In genomic region chrX:49053223-49054072, GRCh38 we compare ENCODE assay signal across 1 cellular context.
TF ChIP-seq lines count a peak whose summit lies in the region.

No MANE protein-coding gene starts in this region.

TF ChIP-seq in HepG2, 621 proteins besides CTCF, POLR2A, EP300 and RAD21 (continues in another document):
- TF ChIP-seq HDAC1 (CRISPR knock-in tag; IDR thresholded peaks at IDR 0.05) (peak; percentile 29; the same call in 1 of the 2 replicates), AGO2 (optimal IDR thresholded peaks at IDR 0.05; ENCODE audit: low read depth, low read length) (peak; percentile 44), LCORL (IDR thresholded peaks at IDR 0.05) (no peak), LCORL (CRISPR knock-in tag; IDR thresholded peaks at IDR 0.05) (0 out of 2 replicates have a peak, but pooled peaks have one; percentile 13), ZNF574 (CRISPR knock-in tag; IDR thresholded peaks at IDR 0.05) (peak; percentile 39), ZFP91 (CRISPR knock-in tag; IDR thresholded peaks at IDR 0.05; ENCODE audit: borderline replicate concordance) (peak; percentile 40; the same call in 1 of the 2 replicates), ZMYM4 (CRISPR knock-in tag; IDR thresholded peaks at IDR 0.05) (peak; percentile 27; the same call in 1 of the 2 replicates), KDM5B (CRISPR knock-in tag; IDR thresholded peaks at IDR 0.05; ENCODE audit: borderline replicate concordance) (no peak; the same call in 1 of the 2 replicates), ZNF724P (CRISPR knock-in tag; IDR thresholded peaks at IDR 0.05; ENCODE audit: borderline replicate concordance) (0 out of 2 replicates have a peak, but pooled peaks have one; percentile 65), ZHX2 (IDR thresholded peaks at IDR 0.05; ENCODE audit: low read depth) (no peak), ZHX2 (CRISPR knock-in tag; IDR thresholded peaks at IDR 0.05; ENCODE audit: borderline replicate concordance) (no peak), MEIS1 (CRISPR knock-in tag; IDR thresholded peaks at IDR 0.05; ENCODE audit: borderline replicate concordance) (no peak), ZNF331 (CRISPR knock-in tag; IDR thresholded peaks at IDR 0.05) (0 out of 2 replicates have a peak, but pooled peaks have one; percentile 7), ZNF687 (CRISPR knock-in tag; IDR thresholded peaks at IDR 0.05) (peak; percentile 89), ZC3H13 (CRISPR knock-in tag; IDR thresholded peaks at IDR 0.05) (0 out of 2 replicates have a peak, but pooled peaks have one; percentile 38), THAP11 (CRISPR knock-in tag; IDR thresholded peaks at IDR 0.05) (peak; percentile 38; the same call in 1 of the 2 replicates), ZNF446 (CRISPR knock-in tag; IDR thresholded peaks at IDR 0.05) (0 out of 2 replicates have a peak, but pooled peaks have one; percentile 35), ETV5 (CRISPR knock-in tag; IDR thresholded peaks at IDR 0.05; ENCODE audit: borderline replicate concordance) (peak; percentile 19; the same call in 1 of the 2 replicates), NR2C2 (CRISPR knock-in tag; IDR thresholded peaks at IDR 0.05; ENCODE audit: borderline replicate concordance) (peak; percentile 96), GLMP (CRISPR knock-in tag; IDR thresholded peaks at IDR 0.05; ENCODE audit: borderline replicate concordance) (no peak), ONECUT2 (CRISPR knock-in tag; IDR thresholded peaks at IDR 0.05) (0 out of 2 replicates have a peak, but pooled peaks have one; percentile 19), GABPA (IDR thresholded peaks at IDR 0.05; ENCODE audit: low read depth, low read length) (no peak), GABPA (CRISPR knock-in tag; IDR thresholded peaks at IDR 0.05; ENCODE audit: low read depth) (0 out of 2 replicates have a peak, but pooled peaks have one; percentile 24), ZNF441 (CRISPR knock-in tag; IDR thresholded peaks at IDR 0.05; ENCODE audit: borderline replicate concordance) (peak; percentile 40; the same call in 1 of the 2 replicates), MIXL1 (CRISPR knock-in tag; IDR thresholded peaks at IDR 0.05) (no peak), ZBTB7A (CRISPR knock-in tag; IDR thresholded peaks at IDR 0.05) (peak; percentile 71), ZNF274 (CRISPR knock-in tag; IDR thresholded peaks at IDR 0.05) (0 out of 2 replicates have a peak, but pooled peaks have one; percentile 23), ZNF10 (CRISPR knock-in tag; IDR thresholded peaks at IDR 0.05; ENCODE audit: borderline replicate concordance, low read depth) (no peak), ZSCAN25 (CRISPR knock-in tag; IDR thresholded peaks at IDR 0.05) (peak; percentile 33; the same call in 1 of the 2 replicates), BORCS8-MEF2B (CRISPR knock-in tag; IDR thresholded peaks at IDR 0.05) (0 out of 2 replicates have a peak, but pooled peaks have one; percentile 32), ZFX (CRISPR knock-in tag; IDR thresholded peaks at IDR 0.05; ENCODE audit: low read depth) (peak; percentile 42; the same call in 1 of the 2 replicates), ZNF260 (CRISPR knock-in tag; IDR thresholded peaks at IDR 0.05; ENCODE audit: borderline replicate concordance, low read depth) (no peak), NR2F1 (CRISPR knock-in tag; IDR thresholded peaks at IDR 0.05) (peak; percentile 70 to 86; a peak in 3 of 4 replicates), RNF2 (conservative IDR thresholded peaks at IDR 0.05; ENCODE audit: low read depth) (0 out of 2 replicates have a peak, but pooled peaks have one; percentile 62), CCDC6 (CRISPR knock-in tag; IDR thresholded peaks at IDR 0.05) (0 out of 2 replicates have a peak, but pooled peaks have one; percentile 24), ZNF709 (CRISPR knock-in tag; IDR thresholded peaks at IDR 0.05) (no peak), ZNF382 (CRISPR knock-in tag; IDR thresholded peaks at IDR 0.05; ENCODE audit: borderline replicate concordance) (no peak), PLRG1 (conservative IDR thresholded peaks at IDR 0.05) (no peak), POLR2G (IDR thresholded peaks at IDR 0.05; ENCODE audit: low read depth, low read length) (peak; percentile 46; the same call in 1 of the 2 replicates), ZNF850 (CRISPR knock-in tag; conservative IDR thresholded peaks at IDR 0.05) (no peak)
- TF ChIP-seq, protein P1, sequence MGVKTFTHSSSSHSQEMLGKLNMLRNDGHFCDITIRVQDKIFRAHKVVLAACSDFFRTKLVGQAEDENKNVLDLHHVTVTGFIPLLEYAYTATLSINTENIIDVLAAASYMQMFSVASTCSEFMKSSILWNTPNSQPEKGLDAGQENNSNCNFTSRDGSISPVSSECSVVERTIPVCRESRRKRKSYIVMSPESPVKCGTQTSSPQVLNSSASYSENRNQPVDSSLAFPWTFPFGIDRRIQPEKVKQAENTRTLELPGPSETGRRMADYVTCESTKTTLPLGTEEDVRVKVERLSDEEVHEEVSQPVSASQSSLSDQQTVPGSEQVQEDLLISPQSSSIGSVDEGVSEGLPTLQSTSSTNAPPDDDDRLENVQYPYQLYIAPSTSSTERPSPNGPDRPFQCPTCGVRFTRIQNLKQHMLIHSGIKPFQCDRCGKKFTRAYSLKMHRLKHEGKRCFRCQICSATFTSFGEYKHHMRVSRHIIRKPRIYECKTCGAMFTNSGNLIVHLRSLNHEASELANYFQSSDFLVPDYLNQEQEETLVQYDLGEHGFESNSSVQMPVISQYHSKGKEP (CRISPR knock-in tag; IDR thresholded peaks at IDR 0.05) = no peak
- TF ChIP-seq, protein P2, sequence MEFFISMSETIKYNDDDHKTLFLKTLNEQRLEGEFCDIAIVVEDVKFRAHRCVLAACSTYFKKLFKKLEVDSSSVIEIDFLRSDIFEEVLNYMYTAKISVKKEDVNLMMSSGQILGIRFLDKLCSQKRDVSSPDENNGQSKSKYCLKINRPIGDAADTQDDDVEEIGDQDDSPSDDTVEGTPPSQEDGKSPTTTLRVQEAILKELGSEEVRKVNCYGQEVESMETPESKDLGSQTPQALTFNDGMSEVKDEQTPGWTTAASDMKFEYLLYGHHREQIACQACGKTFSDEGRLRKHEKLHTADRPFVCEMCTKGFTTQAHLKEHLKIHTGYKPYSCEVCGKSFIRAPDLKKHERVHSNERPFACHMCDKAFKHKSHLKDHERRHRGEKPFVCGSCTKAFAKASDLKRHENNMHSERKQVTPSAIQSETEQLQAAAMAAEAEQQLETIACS (CRISPR knock-in tag; IDR thresholded peaks at IDR 0.05) = peak; percentile 73
- TF ChIP-seq, protein P3, sequence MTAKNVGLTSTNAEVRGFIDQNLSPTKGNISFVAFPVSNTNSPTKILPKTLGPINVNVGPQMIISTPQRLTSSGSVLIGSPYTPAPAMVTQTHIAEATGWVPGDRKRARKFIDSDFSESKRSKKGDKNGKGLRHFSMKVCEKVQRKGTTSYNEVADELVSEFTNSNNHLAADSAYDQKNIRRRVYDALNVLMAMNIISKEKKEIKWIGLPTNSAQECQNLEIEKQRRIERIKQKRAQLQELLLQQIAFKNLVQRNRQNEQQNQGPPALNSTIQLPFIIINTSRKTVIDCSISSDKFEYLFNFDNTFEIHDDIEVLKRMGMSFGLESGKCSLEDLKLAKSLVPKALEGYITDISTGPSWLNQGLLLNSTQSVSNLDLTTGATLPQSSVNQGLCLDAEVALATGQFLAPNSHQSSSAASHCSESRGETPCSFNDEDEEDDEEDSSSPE (CRISPR knock-in tag; IDR thresholded peaks at IDR 0.05) = peak; percentile 65
